ENCODE assay signal across 1 cellular context in the genomic region with DNA sequence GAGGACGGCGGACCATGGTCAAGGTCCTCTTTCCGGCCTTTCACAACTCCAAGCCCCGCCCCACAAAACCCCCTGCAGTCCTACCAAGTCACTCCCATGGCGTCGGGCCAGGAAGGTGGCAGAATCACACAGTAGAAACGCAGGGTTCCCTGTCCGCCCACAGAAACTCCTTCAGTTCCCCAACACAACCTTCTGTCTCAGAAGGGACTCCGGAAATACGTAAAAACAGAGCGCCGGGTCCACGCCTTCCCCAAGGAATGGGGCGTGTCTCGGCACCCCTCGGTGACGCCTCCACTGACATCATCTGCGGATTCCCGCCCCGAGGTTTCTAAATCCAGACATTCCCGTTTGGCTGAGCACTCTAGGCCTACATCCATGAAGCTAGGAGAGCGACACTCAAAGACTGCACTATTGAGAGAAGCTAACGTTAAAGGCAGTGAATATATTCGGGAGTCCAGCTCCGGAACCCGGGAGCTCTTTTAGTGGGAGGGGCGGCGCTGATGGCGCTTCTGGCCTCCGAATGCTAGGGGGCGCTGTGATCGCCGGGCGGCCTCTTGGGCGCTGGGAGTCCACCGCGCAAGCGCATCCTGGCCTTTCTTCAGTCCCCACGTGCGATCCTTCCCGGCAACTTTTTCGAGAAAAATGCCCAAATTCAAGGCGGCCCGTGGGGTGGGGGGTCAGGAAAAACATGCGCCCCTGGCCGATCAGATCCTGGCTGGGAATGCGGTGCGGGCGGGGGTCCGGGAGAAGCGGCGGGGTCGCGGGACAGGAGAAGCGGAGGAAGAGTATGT.
TF ChIP-seq lines count a peak whose summit lies in the region.

A gene with protein sequence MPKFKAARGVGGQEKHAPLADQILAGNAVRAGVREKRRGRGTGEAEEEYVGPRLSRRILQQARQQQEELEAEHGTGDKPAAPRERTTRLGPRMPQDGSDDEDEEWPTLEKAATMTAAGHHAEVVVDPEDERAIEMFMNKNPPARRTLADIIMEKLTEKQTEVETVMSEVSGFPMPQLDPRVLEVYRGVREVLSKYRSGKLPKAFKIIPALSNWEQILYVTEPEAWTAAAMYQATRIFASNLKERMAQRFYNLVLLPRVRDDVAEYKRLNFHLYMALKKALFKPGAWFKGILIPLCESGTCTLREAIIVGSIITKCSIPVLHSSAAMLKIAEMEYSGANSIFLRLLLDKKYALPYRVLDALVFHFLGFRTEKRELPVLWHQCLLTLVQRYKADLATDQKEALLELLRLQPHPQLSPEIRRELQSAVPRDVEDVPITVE (plus strand): TSS at position 579 of the 791 bp plus-strand sequence. CDS start 64 bp downstream, at position 643.
A gene with protein sequence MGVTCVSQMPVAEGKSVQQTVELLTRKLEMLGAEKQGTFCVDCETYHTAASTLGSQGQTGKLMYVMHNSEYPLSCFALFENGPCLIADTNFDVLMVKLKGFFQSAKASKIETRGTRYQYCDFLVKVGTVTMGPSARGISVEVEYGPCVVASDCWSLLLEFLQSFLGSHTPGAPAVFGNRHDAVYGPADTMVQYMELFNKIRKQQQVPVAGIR (minus strand): TSS at position 219 of the 791 bp plus-strand sequence. CDS start 121 bp downstream, at position 98.

TF ChIP-seq in SK-N-SH, 30 proteins besides CTCF, POLR2A, EP300 and RAD21 (continued from another document):
- no peak for TF ChIP-seq TEAD4 (IDR thresholded peaks at IDR 0.05; ENCODE audit: borderline replicate concordance, insufficient read depth)
- peak; percentile 86 for TF ChIP-seq GABPA (IDR thresholded peaks at IDR 0.05; ENCODE audit: low read depth)
- no peak for TF ChIP-seq RCOR1 (IDR thresholded peaks at IDR 0.05; ENCODE audit: low read length)
- TF ChIP-seq GATA2 (CRISPR knock-in tag; IDR thresholded peaks at IDR 0.05), result no peak
- peak; percentile 83 for TF ChIP-seq TAF1 (IDR thresholded peaks at IDR 0.05; ENCODE audit: borderline replicate concordance, low read depth, low read length)
- TF ChIP-seq, protein P1, sequence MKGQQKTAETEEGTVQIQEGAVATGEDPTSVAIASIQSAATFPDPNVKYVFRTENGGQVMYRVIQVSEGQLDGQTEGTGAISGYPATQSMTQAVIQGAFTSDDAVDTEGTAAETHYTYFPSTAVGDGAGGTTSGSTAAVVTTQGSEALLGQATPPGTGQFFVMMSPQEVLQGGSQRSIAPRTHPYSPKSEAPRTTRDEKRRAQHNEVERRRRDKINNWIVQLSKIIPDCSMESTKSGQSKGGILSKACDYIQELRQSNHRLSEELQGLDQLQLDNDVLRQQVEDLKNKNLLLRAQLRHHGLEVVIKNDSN (IDR thresholded peaks at IDR 0.05; ENCODE audit: borderline replicate concordance, low read depth), result no peak
- TF ChIP-seq, protein P2, sequence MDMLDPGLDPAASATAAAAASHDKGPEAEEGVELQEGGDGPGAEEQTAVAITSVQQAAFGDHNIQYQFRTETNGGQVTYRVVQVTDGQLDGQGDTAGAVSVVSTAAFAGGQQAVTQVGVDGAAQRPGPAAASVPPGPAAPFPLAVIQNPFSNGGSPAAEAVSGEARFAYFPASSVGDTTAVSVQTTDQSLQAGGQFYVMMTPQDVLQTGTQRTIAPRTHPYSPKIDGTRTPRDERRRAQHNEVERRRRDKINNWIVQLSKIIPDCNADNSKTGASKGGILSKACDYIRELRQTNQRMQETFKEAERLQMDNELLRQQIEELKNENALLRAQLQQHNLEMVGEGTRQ (IDR thresholded peaks at IDR 0.05; ENCODE audit: borderline replicate concordance, low read depth, low read length), result no peak
- peak; percentile 60 for TF ChIP-seq ELF1 (IDR thresholded peaks at IDR 0.05)
- TF ChIP-seq, protein P3, sequence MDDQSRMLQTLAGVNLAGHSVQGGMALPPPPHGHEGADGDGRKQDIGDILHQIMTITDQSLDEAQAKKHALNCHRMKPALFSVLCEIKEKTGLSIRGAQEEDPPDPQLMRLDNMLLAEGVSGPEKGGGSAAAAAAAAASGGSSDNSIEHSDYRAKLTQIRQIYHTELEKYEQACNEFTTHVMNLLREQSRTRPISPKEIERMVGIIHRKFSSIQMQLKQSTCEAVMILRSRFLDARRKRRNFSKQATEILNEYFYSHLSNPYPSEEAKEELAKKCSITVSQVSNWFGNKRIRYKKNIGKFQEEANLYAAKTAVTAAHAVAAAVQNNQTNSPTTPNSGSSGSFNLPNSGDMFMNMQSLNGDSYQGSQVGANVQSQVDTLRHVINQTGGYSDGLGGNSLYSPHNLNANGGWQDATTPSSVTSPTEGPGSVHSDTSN (IDR thresholded peaks at IDR 0.05), result peak; percentile 15; the same call in 1 of the 2 replicates
- no peak for TF ChIP-seq CHD2 (IDR thresholded peaks at IDR 0.05; ENCODE audit: low read length, partially characterized antibody)
- 0 out of 2 replicates have a peak, but pooled peaks have one; percentile 11 for TF ChIP-seq YY1 (IDR thresholded peaks at IDR 0.05; ENCODE audit: low read depth)
- no peak for TF ChIP-seq FOXJ3 (CRISPR knock-in tag; IDR thresholded peaks at IDR 0.05)
- TF ChIP-seq SMC3 (IDR thresholded peaks at IDR 0.05; ENCODE audit: low read depth, low read length), result no peak
- TF ChIP-seq TCF12 (IDR thresholded peaks at IDR 0.05), result no peak; the same call in 1 of the 2 replicates
- TF ChIP-seq, protein P4, sequence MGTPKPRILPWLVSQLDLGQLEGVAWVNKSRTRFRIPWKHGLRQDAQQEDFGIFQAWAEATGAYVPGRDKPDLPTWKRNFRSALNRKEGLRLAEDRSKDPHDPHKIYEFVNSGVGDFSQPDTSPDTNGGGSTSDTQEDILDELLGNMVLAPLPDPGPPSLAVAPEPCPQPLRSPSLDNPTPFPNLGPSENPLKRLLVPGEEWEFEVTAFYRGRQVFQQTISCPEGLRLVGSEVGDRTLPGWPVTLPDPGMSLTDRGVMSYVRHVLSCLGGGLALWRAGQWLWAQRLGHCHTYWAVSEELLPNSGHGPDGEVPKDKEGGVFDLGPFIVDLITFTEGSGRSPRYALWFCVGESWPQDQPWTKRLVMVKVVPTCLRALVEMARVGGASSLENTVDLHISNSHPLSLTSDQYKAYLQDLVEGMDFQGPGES (IDR thresholded peaks at IDR 0.05; ENCODE audit: low read depth, low read length), result no peak
- TF ChIP-seq, protein P5, sequence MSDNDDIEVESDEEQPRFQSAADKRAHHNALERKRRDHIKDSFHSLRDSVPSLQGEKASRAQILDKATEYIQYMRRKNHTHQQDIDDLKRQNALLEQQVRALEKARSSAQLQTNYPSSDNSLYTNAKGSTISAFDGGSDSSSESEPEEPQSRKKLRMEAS (IDR thresholded peaks at IDR 0.05; ENCODE audit: low read depth), result peak; percentile 97
- no peak for TF ChIP-seq MEF2A (IDR thresholded peaks at IDR 0.05; ENCODE audit: borderline replicate concordance, low read depth)
- TF ChIP-seq POLR2AphosphoS5 (IDR thresholded peaks at IDR 0.05; ENCODE audit: low read depth, low read length), result peak; percentile 85
- no peak for TF ChIP-seq FOXM1 (IDR thresholded peaks at IDR 0.05; ENCODE audit: low read depth)
- no peak for TF ChIP-seq RXRA (IDR thresholded peaks at IDR 0.05; ENCODE audit: borderline replicate concordance, low read depth)
- peak; percentile 98 for TF ChIP-seq MXI1 (IDR thresholded peaks at IDR 0.05; ENCODE audit: low read depth, low read length)
- TF ChIP-seq RFX5 (IDR thresholded peaks at IDR 0.05; ENCODE audit: low read length), result 0 out of 2 replicates have a peak, but pooled peaks have one; percentile 22
- TF ChIP-seq, protein P6, sequence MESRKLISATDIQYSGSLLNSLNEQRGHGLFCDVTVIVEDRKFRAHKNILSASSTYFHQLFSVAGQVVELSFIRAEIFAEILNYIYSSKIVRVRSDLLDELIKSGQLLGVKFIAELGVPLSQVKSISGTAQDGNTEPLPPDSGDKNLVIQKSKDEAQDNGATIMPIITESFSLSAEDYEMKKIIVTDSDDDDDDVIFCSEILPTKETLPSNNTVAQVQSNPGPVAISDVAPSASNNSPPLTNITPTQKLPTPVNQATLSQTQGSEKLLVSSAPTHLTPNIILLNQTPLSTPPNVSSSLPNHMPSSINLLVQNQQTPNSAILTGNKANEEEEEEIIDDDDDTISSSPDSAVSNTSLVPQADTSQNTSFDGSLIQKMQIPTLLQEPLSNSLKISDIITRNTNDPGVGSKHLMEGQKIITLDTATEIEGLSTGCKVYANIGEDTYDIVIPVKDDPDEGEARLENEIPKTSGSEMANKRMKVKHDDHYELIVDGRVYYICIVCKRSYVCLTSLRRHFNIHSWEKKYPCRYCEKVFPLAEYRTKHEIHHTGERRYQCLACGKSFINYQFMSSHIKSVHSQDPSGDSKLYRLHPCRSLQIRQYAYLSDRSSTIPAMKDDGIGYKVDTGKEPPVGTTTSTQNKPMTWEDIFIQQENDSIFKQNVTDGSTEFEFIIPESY (IDR thresholded peaks at IDR 0.05; ENCODE audit: borderline replicate concordance, low read depth), result no peak
- no peak for TF ChIP-seq EZH2phosphoT487 (IDR thresholded peaks at IDR 0.05; ENCODE audit: borderline replicate concordance, low read depth)
- TF ChIP-seq NRF1 (IDR thresholded peaks at IDR 0.05; ENCODE audit: low read depth, low read length), result peak; percentile 84
